8 cellular contexts compared by ENCODE assay signal in the genomic region with DNA sequence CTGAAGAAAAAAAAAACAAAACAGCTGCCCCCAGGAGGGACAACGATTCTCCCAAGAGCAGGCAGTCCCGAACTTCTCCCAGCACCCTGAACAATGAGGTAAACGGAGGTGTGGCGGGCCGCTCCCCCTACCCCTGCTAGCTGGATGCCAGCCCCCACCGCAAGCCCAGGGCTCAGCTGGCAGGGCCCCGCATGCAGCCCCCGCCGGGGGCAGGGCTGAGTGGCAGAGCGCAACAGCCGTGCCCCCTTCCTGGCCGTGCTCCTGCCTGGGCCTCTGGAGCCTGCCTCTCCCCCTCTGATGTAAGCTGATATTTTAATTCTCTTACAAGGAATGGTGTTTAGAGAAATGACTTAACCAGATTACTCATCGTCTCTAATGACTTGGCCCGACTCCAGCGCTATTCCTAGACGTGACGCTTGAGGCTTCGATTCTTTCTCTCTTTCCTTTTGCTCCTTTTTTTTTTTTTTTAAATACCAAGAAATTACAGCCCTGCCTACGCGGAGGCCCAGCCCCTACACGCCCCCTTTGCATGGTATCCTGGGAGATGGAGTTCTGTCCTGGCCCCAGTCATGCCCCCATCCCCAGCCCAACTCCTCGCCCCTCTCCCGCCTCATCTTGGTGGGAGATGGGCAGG. TPM values are rescaled to one million over a fixed set of nuclear protein-coding genes. Genes with fewer than 3 reads are reported as not detected.
A peak's percentile ranks its signal among the peaks of the same experiment; 100 is the strongest.
DNase-seq lines count a peak whose midpoint lies in the region; ATAC-seq and TF ChIP-seq lines count a peak whose summit lies in the region.

No MANE protein-coding gene starts in this region.

- CTCF ChIA-PET in AG04449 (lab: Yijun Ruan, JAX), result interaction anchor here (1.1 to 18.6 kb wide), 5 partner anchors 8 to 22 kb away, joined by 3 to 257 read pairs (median 7); no protein-coding TSS in a partner anchor

- peaks cover 25% of the 10 kb centered on the region for H3K79me2 ChIP-seq in MM.1S (ENCODE audit: low read length)

- H3K4me1 ChIP-seq in MM.1S (ENCODE audit: low read length) (peaks cover 75% of the 10 kb centered on the region), gastroesophageal sphincter (peaks cover 10 to 95% (median 55%) of the 10 kb centered on the region in 3 donors)

- peak; percentile 5 for TF ChIP-seq EP300 in gastroesophageal sphincter (IDR thresholded peaks at IDR 0.05)

- H3K4me3 ChIP-seq in AG04449 (ENCODE audit: low read depth, low read length) (peak overlapping the region; percentile 40), MM.1S (ENCODE audit: low read length) (peak overlapping the region; percentile 60), SK-N-MC (peak overlapping the region; percentile 70), gastroesophageal sphincter (peak overlapping the region; percentile 21 to 48)

- H3K4me2 ChIP-seq in MM.1S (ENCODE audit: low read depth, low read length), result peak overlapping the region; percentile 91

- H3K9me3 ChIP-seq in MM.1S (replicated peaks; ENCODE audit: insufficient read depth, low read length) (no peaks in the 10 kb centered on the region), SK-N-MC (ENCODE audit: low read depth, low read length) (no peaks in the 10 kb centered on the region), gastroesophageal sphincter (no peaks in the 10 kb centered on the region)

- H3K27me3 ChIP-seq in MM.1S (replicated peaks; ENCODE audit: insufficient read depth, low read length) (no peaks in the 10 kb centered on the region), gastroesophageal sphincter (no peaks in the 10 kb centered on the region)

- H4K20me1 ChIP-seq in MM.1S (ENCODE audit: insufficient read depth, low read length), result no peaks in the 10 kb centered on the region

- no peaks in the 10 kb centered on the region for H3K9me2 ChIP-seq in MM.1S (replicated peaks; ENCODE audit: insufficient read depth, low read length)

- POLR2A ChIA-PET in AG04449 (lab: Yijun Ruan, JAX), result no interaction called here

- H3K27ac ChIP-seq in MM.1S (ENCODE audit: low read length) (peak overlapping the region; percentile 96), SK-N-MC (peak overlapping the region; percentile 34; the same call in 1 of the 2 replicates), gastroesophageal sphincter (peak overlapping the region; percentile 95 to 100 (median 98))

- H3F3A ChIP-seq in MM.1S (ENCODE audit: insufficient read depth, low read length), result peaks cover 67% of the 10 kb centered on the region

- H3K9ac ChIP-seq in MM.1S (ENCODE audit: low read length) (peak overlapping the region; percentile 92), SK-N-MC (ENCODE audit: insufficient read length) (peak overlapping the region; percentile 55)

- H3K36me3 ChIP-seq in MM.1S (replicated peaks; ENCODE audit: insufficient read depth, low read length) (no peaks in the 10 kb centered on the region), SK-N-MC (ENCODE audit: insufficient read depth, low read length) (no peaks in the 10 kb centered on the region), gastroesophageal sphincter (no peaks in the 10 kb centered on the region)

- DNase-seq in AG04449 (ENCODE audit: low read depth, low spot score) (peak; percentile 98), GM19238 (ENCODE audit: insufficient read length, low spot score) (peak; percentile 70), MM.1S (peak; percentile 95), SK-N-MC (ENCODE audit: low read depth, low spot score) (peak; percentile 94), non-pigmented ciliary epithelial cell (ENCODE audit: low read depth) (peak; percentile 98), stromal cell of bone marrow (ENCODE audit: low read depth) (peak; percentile 99)
- DNase-seq in activated naive CD4-positive, alpha-beta T cell treated with anti-CD3 and anti-CD28 coated beads, Interleukin-2, amount 50 U/mL, for 16 hours, result peak; percentile 89

- H2AFZ ChIP-seq in MM.1S (ENCODE audit: low read length), result peak overlapping the region; percentile 63

- WGBS in gastroesophageal sphincter (ENCODE audit: low coverage in 1 of 2), 2 donors, result 0 to 2% methylated on average over 1 to 9 of the region's 23 CpGs

- ATAC-seq in gastroesophageal sphincter, result peak; percentile 74

- TF ChIP-seq POLR2A in gastroesophageal sphincter (IDR thresholded peaks at IDR 0.05), result peak in 1 of 2 donors; percentile 44

- TF ChIP-seq CTCF in AG04449 (IDR thresholded peaks at IDR 0.05; ENCODE audit: insufficient read depth, low read length, missing control alignments), result no peak
- no peak for TF ChIP-seq CTCF in MM.1S (IDR thresholded peaks at IDR 0.05; ENCODE audit: low read length)
- no peak for TF ChIP-seq CTCF in gastroesophageal sphincter (IDR thresholded peaks at IDR 0.05)

RNA-seq across cellular contexts. Expression of a gene that starts 4.6 kb away (rescaled TPM):
- total RNA-seq in gastroesophageal sphincter, result 10 to 100 TPM; 40.0 to 98.5 (median 53.9) TPM

RNA-seq across cellular contexts. Expression of a gene that starts 26.8 kb away (rescaled TPM):
- not detected for total RNA-seq in gastroesophageal sphincter

Comparison
In these comparisons a context has a peak if more than half of its experiments do, and no peak if none do; other contexts are left out.
1. Peak in every context shown above with its lines: DNase-seq, ATAC-seq, H3K4me3 ChIP-seq and H3K27ac ChIP-seq.
2. H3K27ac ChIP-seq: peak in every context shown above with its lines; median percentile 98 in gastroesophageal sphincter; 96 in MM.1S; 34 in SK-N-MC.